Comparison of ENCODE assay signal across 8 cellular contexts in genomic region chr3:184523825-184524615, GRCh38. TPM values are rescaled to one million over a fixed set of nuclear protein-coding genes. Genes with fewer than 3 reads are reported as not detected.
DNase-seq lines count a peak whose midpoint lies in the region; ATAC-seq lines count a peak whose summit lies in the region.

No MANE protein-coding gene starts in this region.

- H3K4me3 Mint-ChIP-seq in activated naive CD8-positive, alpha-beta T cell treated with anti-CD3 and anti-CD28 coated beads, Interleukin-2, amount 50 U/mL, for 24 hours, result peak overlapping the region; percentile 18

- H3K4me1 Mint-ChIP-seq in activated naive CD8-positive, alpha-beta T cell treated with anti-CD3 and anti-CD28 coated beads, Interleukin-2, amount 50 U/mL, for 24 hours, result peaks cover 19% of the 10 kb centered on the region

- peak overlapping the region; percentile 20 for H3K27ac Mint-ChIP-seq in activated naive CD8-positive, alpha-beta T cell treated with anti-CD3 and anti-CD28 coated beads, Interleukin-2, amount 50 U/mL, for 24 hours

- peak; percentile 87 for ATAC-seq in activated naive CD8-positive, alpha-beta T cell treated with anti-CD3 and anti-CD28 coated beads, Interleukin-2, amount 50 U/mL, for 24 hours
- ATAC-seq in left lobe of liver, result peak; percentile 12

- H3K27ac ChIP-seq in substantia nigra (ENCODE audit: low read depth, low read length, poor library complexity, severe bottlenecking), result no peak overlapping the region

- H3K9me3 Mint-ChIP-seq in activated naive CD8-positive, alpha-beta T cell treated with anti-CD3 and anti-CD28 coated beads, Interleukin-2, amount 50 U/mL, for 24 hours, result no peaks in the 10 kb centered on the region

- H3K27me3 Mint-ChIP-seq in activated naive CD8-positive, alpha-beta T cell treated with anti-CD3 and anti-CD28 coated beads, Interleukin-2, amount 50 U/mL, for 24 hours, result peaks cover 37% of the 10 kb centered on the region

- H3K36me3 Mint-ChIP-seq in activated naive CD8-positive, alpha-beta T cell treated with anti-CD3 and anti-CD28 coated beads, Interleukin-2, amount 50 U/mL, for 24 hours (ENCODE audit: low read depth), result no peaks in the 10 kb centered on the region

- peak; percentile 24 for DNase-seq in DMS153 (lab: John Stamatoyannopoulos, UW)
- peak; percentile 59 for DNase-seq in LHCN-M2 (ENCODE audit: low read depth)
- DNase-seq in activated naive CD8-positive, alpha-beta T cell treated with anti-CD3 and anti-CD28 coated beads, Interleukin-2, amount 50 U/mL, for 24 hours, result no peak
- DNase-seq in left lobe of liver (ENCODE audit: low spot score), result no peak
- DNase-seq in ecto neural progenitor cell (ENCODE audit: low spot score), result no peak
- no peak for DNase-seq in substantia nigra (lab: John Stamatoyannopoulos, UW)
- DNase-seq in 8988T, result no peak
- no peak for DNase-seq in occipital lobe (lab: John Stamatoyannopoulos, UW)

RNA-seq across cellular contexts. Expression of gene EPHB3, which starts 37.6 kb away (rescaled TPM):
- total RNA-seq in LHCN-M2 (2014; rRNA removed), result 2.5 and 4.2 TPM in 2 replicates
- polyA plus RNA-seq in LHCN-M2 (2012), result 3.9 TPM
- total RNA-seq in left lobe of liver, result 0.65 TPM
- total RNA-seq in occipital lobe, result 3.9 TPM

Comparison
In these comparisons a context has a peak if more than half of its experiments do, and no peak if none do; other contexts are left out.
1. DNase-seq: peak in DMS153 (single experiment) and LHCN-M2 (single experiment); none in activated naive CD8-positive, alpha-beta T cell treated with anti-CD3 and anti-CD28 coated beads, Interleukin-2, amount 50 U/mL, for 24 hours (single experiment), left lobe of liver (single experiment), ecto neural progenitor cell (single experiment), substantia nigra (0 of 49), 8988T (single experiment) and occipital lobe (single experiment).